ENCODE assay signal across 14 cellular contexts in genomic region chr12:81991868-81992267, GRCh38.
A peak's percentile ranks its signal among the peaks of the same experiment; 100 is the strongest.
DNase-seq lines count a peak whose midpoint lies in the region; ATAC-seq and TF ChIP-seq lines count a peak whose summit lies in the region.
"Had no signal": no experiment of that assay in that cellular context is flagged by ENCODE, and none has a peak within 500 bp of the region (broad histone marks: within the 10 kb centered on the region; RNA-seq: fewer than 3 reads in every experiment).

No MANE protein-coding gene starts in this region.

- no peaks in the 10 kb centered on the region for H3K36me3 Mint-ChIP-seq in progenitor cell of endocrine pancreas (ENCODE audit: insufficient read depth)
- H3K36me3 Mint-ChIP-seq: CD4-positive, CD25-positive, alpha-beta regulatory T cell; CD8-positive, alpha-beta T cell had no signal

- no peaks in the 10 kb centered on the region for H3K9me3 Mint-ChIP-seq in progenitor cell of endocrine pancreas (ENCODE audit: low read depth)
- H3K9me3 Mint-ChIP-seq: CD8-positive, alpha-beta T cell; H9 had no signal

- no peak for DNase-seq in NCI-H524 treated with DMSO at 0.1 percent for 48 hours (lab: John Stamatoyannopoulos, UW)
- DNase-seq in anterior cingulate cortex (lab: John Stamatoyannopoulos, UW) = no peak
- no peak for DNase-seq in progenitor cell of endocrine pancreas (ENCODE audit: low spot score, unreplicated experiment)
- DNase-seq: DMS153, DND-41 had no signal

- TF ChIP-seq CTCF in progenitor cell of endocrine pancreas (IDR thresholded peaks at IDR 0.05; ENCODE audit: unreplicated experiment) = no peak

- no peaks in the 10 kb centered on the region for H3K27me3 Mint-ChIP-seq in progenitor cell of endocrine pancreas
- H3K27me3 Mint-ChIP-seq: B cell; CD4-positive, CD25-positive, alpha-beta regulatory T cell had no signal

- H3K4me3 Mint-ChIP-seq in progenitor cell of endocrine pancreas (ENCODE audit: low read depth) = no peak overlapping the region
- H3K4me3 Mint-ChIP-seq: B cell; CD4-positive, CD25-positive, alpha-beta regulatory T cell; CD8-positive, alpha-beta T cell; H9 had no signal

- H3K4me1 Mint-ChIP-seq in progenitor cell of endocrine pancreas (ENCODE audit: low read depth) = peaks cover 16% of the 10 kb centered on the region
- H3K4me1 Mint-ChIP-seq: B cell; CD4-positive, CD25-positive, alpha-beta regulatory T cell had no signal

- ATAC-seq in GM18498 (IDR thresholded peaks at IDR 0.05; ENCODE audit: unreplicated experiment) (peak; percentile 80), GM18867 (IDR thresholded peaks at IDR 0.05; ENCODE audit: unreplicated experiment) (peak; percentile 66), GM19468 (IDR thresholded peaks at IDR 0.05; ENCODE audit: extremely low read depth, unreplicated experiment) (peak; percentile 58), HG02981 (IDR thresholded peaks at IDR 0.05; ENCODE audit: unreplicated experiment) (peak; percentile 62), SK-N-SH treated with all-trans-retinoic acid at 6 μM for 48 hours (no peak)

- H3K27ac Mint-ChIP-seq in progenitor cell of endocrine pancreas = no peak overlapping the region
- H3K27ac Mint-ChIP-seq: B cell; CD4-positive, CD25-positive, alpha-beta regulatory T cell; CD8-positive, alpha-beta T cell; H9 had no signal

TF ChIP-seq in SK-N-SH treated with all-trans-retinoic acid at 6 μM for 48 hours, 23 proteins besides CTCF, POLR2A, EP300 and RAD21:
- TF ChIP-seq ZNF565 (CRISPR knock-in tag; conservative IDR thresholded peaks at IDR 0.05; ENCODE audit: low read depth) (no peak), GLIS3 (CRISPR knock-in tag; IDR thresholded peaks at IDR 0.05) (no peak), OSR1 (CRISPR knock-in tag; IDR thresholded peaks at IDR 0.05) (no peak), RARB (CRISPR knock-in tag; IDR thresholded peaks at IDR 0.05) (no peak), BACH2 (CRISPR knock-in tag; IDR thresholded peaks at IDR 0.05; ENCODE audit: borderline replicate concordance) (no peak), SNAI2 (CRISPR knock-in tag; IDR thresholded peaks at IDR 0.05) (no peak), CSDC2 (CRISPR knock-in tag; IDR thresholded peaks at IDR 0.05) (no peak), ARNTL (CRISPR knock-in tag; IDR thresholded peaks at IDR 0.05; ENCODE audit: borderline replicate concordance, low read depth) (no peak), ESRRG (CRISPR knock-in tag; IDR thresholded peaks at IDR 0.05) (no peak), PPARA (CRISPR knock-in tag; IDR thresholded peaks at IDR 0.05; ENCODE audit: borderline replicate concordance) (no peak), ZFP30 (CRISPR knock-in tag; IDR thresholded peaks at IDR 0.05) (no peak), ZNF70 (CRISPR knock-in tag; IDR thresholded peaks at IDR 0.05) (no peak)
- TF ChIP-seq, protein P1, sequence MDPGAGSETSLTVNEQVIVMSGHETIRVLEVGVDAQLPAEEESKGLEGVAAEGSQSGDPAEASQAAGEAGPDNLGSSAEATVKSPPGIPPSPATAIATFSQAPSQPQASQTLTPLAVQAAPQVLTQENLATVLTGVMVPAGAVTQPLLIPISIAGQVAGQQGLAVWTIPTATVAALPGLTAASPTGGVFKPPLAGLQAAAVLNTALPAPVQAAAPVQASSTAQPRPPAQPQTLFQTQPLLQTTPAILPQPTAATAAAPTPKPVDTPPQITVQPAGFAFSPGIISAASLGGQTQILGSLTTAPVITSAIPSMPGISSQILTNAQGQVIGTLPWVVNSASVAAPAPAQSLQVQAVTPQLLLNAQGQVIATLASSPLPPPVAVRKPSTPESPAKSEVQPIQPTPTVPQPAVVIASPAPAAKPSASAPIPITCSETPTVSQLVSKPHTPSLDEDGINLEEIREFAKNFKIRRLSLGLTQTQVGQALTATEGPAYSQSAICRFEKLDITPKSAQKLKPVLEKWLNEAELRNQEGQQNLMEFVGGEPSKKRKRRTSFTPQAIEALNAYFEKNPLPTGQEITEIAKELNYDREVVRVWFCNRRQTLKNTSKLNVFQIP (CRISPR knock-in tag; IDR thresholded peaks at IDR 0.05; ENCODE audit: borderline replicate concordance, low read depth) = no peak
- TF ChIP-seq, protein P2, sequence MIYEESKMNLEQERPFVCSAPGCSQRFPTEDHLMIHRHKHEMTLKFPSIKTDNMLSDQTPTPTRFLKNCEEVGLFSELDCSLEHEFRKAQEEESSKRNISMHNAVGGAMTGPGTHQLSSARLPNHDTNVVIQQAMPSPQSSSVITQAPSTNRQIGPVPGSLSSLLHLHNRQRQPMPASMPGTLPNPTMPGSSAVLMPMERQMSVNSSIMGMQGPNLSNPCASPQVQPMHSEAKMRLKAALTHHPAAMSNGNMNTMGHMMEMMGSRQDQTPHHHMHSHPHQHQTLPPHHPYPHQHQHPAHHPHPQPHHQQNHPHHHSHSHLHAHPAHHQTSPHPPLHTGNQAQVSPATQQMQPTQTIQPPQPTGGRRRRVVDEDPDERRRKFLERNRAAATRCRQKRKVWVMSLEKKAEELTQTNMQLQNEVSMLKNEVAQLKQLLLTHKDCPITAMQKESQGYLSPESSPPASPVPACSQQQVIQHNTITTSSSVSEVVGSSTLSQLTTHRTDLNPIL (CRISPR knock-in tag; IDR thresholded peaks at IDR 0.05; ENCODE audit: low read depth) = no peak
